In genomic region chr21:34202553-34203332, GRCh38 we compare ENCODE assay signal across 8 cellular contexts.
A peak's percentile ranks its signal among the peaks of the same experiment; 100 is the strongest.
DNase-seq lines count a peak whose midpoint lies in the region; ATAC-seq lines count a peak whose summit lies in the region.

No MANE protein-coding gene starts in this region.

- H3K9me3 ChIP-seq in stomach smooth muscle (ENCODE audit: control insufficient read depth in 2 of 2, low read length in 2 of 2), result no peaks in the 10 kb centered on the region

- H3K4me1 ChIP-seq in stomach smooth muscle (ENCODE audit: control insufficient read depth, insufficient read depth, low read length), result peaks cover 38% of the 10 kb centered on the region

- ATAC-seq in GM18873 (IDR thresholded peaks at IDR 0.05; ENCODE audit: low FRiP score, unreplicated experiment) (no peak), HG03354 (IDR thresholded peaks at IDR 0.05; ENCODE audit: poor library complexity, severe bottlenecking, unreplicated experiment) (no peak)

- peak overlapping the region; percentile 81 for H3K27ac ChIP-seq in stomach smooth muscle (ENCODE audit: low read length)

- H3K9ac ChIP-seq in stomach smooth muscle (ENCODE audit: low read length in 2 of 2), result peak overlapping the region; percentile 55 to 63

- H3K4me3 ChIP-seq in stomach smooth muscle (ENCODE audit: low read length in 2 of 2), result peak overlapping the region; percentile 13 to 71

- H3K27me3 ChIP-seq in stomach smooth muscle (ENCODE audit: control insufficient read depth in 1 of 2, insufficient read depth in 2 of 2, low read length in 2 of 2), result no peaks in the 10 kb centered on the region

- DNase-seq in NCI-H82 (lab: John Stamatoyannopoulos, UW) (peak; percentile 34), NCI-H82 treated with DMSO at 0.1 percent for 48 hours (lab: John Stamatoyannopoulos, UW; ENCODE audit: unreplicated experiment) (no peak), amniotic epithelial cell (ENCODE audit: low read depth) (peak; percentile 76), left kidney (ENCODE audit: low read depth, low spot score) (peak; percentile 93), NCI-H524 (lab: John Stamatoyannopoulos, UW) (no peak)

- H3K36me3 ChIP-seq in stomach smooth muscle (ENCODE audit: control insufficient read depth in 2 of 2, insufficient read depth in 2 of 2, low read length in 2 of 2), result no peaks in the 10 kb centered on the region

Comparison
In these comparisons a context has a peak if more than half of its experiments do, and no peak if none do; other contexts are left out.
1. DNase-seq: peak in NCI-H82 (single experiment), amniotic epithelial cell (single experiment) and left kidney (single experiment); none in NCI-H82 treated with DMSO at 0.1 percent for 48 hours (single experiment) and NCI-H524 (0 of 2).